Comparison of ENCODE assay signal across 8 cellular contexts in genomic region chr1:211830330-211831142, GRCh38. TPM values are rescaled to one million over a fixed set of nuclear protein-coding genes. Genes with fewer than 3 reads are reported as not detected.
DNase-seq lines count a peak whose midpoint lies in the region; ATAC-seq and TF ChIP-seq lines count a peak whose summit lies in the region.

A gene with protein sequence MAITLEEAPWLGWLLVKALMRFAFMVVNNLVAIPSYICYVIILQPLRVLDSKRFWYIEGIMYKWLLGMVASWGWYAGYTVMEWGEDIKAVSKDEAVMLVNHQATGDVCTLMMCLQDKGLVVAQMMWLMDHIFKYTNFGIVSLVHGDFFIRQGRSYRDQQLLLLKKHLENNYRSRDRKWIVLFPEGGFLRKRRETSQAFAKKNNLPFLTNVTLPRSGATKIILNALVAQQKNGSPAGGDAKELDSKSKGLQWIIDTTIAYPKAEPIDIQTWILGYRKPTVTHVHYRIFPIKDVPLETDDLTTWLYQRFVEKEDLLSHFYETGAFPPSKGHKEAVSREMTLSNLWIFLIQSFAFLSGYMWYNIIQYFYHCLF (minus strand): TSS chr1:211830763. CDS start chr1:211829296, 1,467 bp downstream.

- no peaks in the 10 kb centered on the region for H3K9me3 ChIP-seq in right lobe of liver

- TF ChIP-seq POLR2A in right lobe of liver (IDR thresholded peaks at IDR 0.05), result peak; percentile 80

- DNase-seq in AG09309 (ENCODE audit: low read depth) (no peak), NCI-H510A (lab: John Stamatoyannopoulos, UW) (peak; percentile 68), dermis microvascular lymphatic vessel endothelial cell (ENCODE audit: low read depth in 2 of 2) (peak; percentile 20 to 79), right lobe of liver (peak; percentile 89 to 90 (median 90))
- peak; percentile 57 to 59 for DNase-seq in activated CD4-positive, alpha-beta T cell treated with anti-CD3 and anti-CD28 coated beads, Interleukin-2, amount 50 U/mL, for 4 hours
- peak; percentile 62 to 64 for DNase-seq in stimulated activated CD4-positive, alpha-beta T cell treated with anti-CD3 and anti-CD28 coated beads, Interleukin-4, amount 100 ng/mL, for 48 hours (ENCODE audit: low read depth in 2 of 2)

- no peaks in the 10 kb centered on the region for H3K27me3 ChIP-seq in right lobe of liver

- H3K27ac ChIP-seq in right lobe of liver, result peak within 1 kb of the TSS; percentile 92 to 96 (median 95)

- peak; percentile 86 for ATAC-seq in GM18867 (IDR thresholded peaks at IDR 0.05; ENCODE audit: unreplicated experiment)
- ATAC-seq in HG03108 (IDR thresholded peaks at IDR 0.05; ENCODE audit: unreplicated experiment), result peak; percentile 72
- ATAC-seq in right lobe of liver, result peak; percentile 82 to 94 (median 90)

- WGBS in right lobe of liver (ENCODE audit: insufficient coverage, low coverage, low lambda C conversion rate, missing lambda C conversion rate), result 0% methylated on average over 3 of the region's 88 CpGs

- TF ChIP-seq CTCF in AG09309 (IDR thresholded peaks at IDR 0.05; ENCODE audit: control insufficient read depth, insufficient read depth, low read depth, low read length, missing control alignments) (peak; percentile 41), right lobe of liver (IDR thresholded peaks at IDR 0.05) (peak; percentile 57 to 82 (median 64))

- intact Hi-C loops in right lobe of liver (cut with DNase I), result loop anchor here (10.0 kb wide), 2 partner anchors 54 to 146 kb away; no protein-coding TSS in a partner anchor

- no peaks in the 10 kb centered on the region for H3K36me3 ChIP-seq in right lobe of liver

- peaks cover 0 to 31% (median 0%) of the 10 kb centered on the region in 4 donors for H3K4me1 ChIP-seq in right lobe of liver

- peak within 1 kb of the TSS; percentile 75 for H3K4me3 ChIP-seq in AG09309 (ENCODE audit: control insufficient read depth, low read depth, low read length)
- H3K4me3 ChIP-seq in right lobe of liver, result peak within 1 kb of the TSS; percentile 26 to 76 (median 64)

RNA-seq across cellular contexts. Expression of the gene that starts here (rescaled TPM):
- total RNA-seq in dermis microvascular lymphatic vessel endothelial cell, result 35.6 and 37.9 TPM in 2 replicates
- total RNA-seq in right lobe of liver, result 100 to 1,000 TPM in 1 of 6 experiments, 10 to 100 TPM in 5; 32.0 to 141 (median 55.7) TPM
